ENCODE assay signal across 12 cellular contexts in the genomic region with DNA sequence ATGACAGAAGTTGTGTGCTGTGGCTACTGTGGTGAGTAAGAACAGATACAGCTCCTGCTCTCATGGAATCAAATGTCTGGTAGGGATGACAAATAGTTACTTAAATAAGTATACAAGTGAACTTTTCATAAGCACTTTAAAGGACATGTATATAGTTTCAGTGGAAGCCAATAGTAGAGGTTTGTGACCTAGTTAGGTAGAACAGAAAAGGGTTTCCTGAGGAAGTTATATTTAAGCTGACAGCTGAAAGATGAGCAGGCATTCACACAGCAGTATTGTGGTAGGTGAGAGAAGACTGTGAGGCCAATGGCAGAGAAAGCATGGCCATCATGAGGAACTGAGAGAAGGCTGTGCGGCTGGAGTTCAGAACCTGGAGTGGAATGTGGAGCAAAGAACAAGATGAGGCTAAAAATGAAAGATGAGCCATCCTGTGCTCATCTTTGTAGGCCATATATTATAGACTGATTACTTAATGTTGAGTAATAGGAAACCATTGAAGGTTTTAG. TPM values are rescaled to one million over a fixed set of nuclear protein-coding genes. Genes with fewer than 3 reads are reported as not detected.
DNase-seq lines count a peak whose midpoint lies in the region; ATAC-seq, FAIRE-seq and TF ChIP-seq lines count a peak whose summit lies in the region.
"Had no signal": no experiment of that assay in that cellular context is flagged by ENCODE, and none has a peak within 500 bp of the region (broad histone marks: within the 10 kb centered on the region; RNA-seq: fewer than 3 reads in every experiment).

No MANE protein-coding gene starts in this region.

- H3K9me3 ChIP-seq in BLaER1 (no peaks in the 10 kb centered on the region), SK-N-SH (no peaks in the 10 kb centered on the region), heart right ventricle (peaks cover 0 to 2% (median 0%) of the 10 kb centered on the region in 11 donors)
- H3K9me3 ChIP-seq in naive thymus-derived CD4-positive, alpha-beta T cell (ENCODE audit: control insufficient read depth in 2 of 3, low read length in 3 of 3) = no peaks in the 10 kb centered on the region

- H3K27me3 Mint-ChIP-seq in naive thymus-derived CD4-positive, alpha-beta T cell = no peaks in the 10 kb centered on the region
- H3K27me3 Mint-ChIP-seq: dendritic cell treated with granulocyte-macrophage colony-stimulating factor and Interleukin-4, amounts not matched to agents 40 ng/mL and 50 ng/mL, for 4 days had no signal

- H3F3A ChIP-seq in SK-N-SH (replicated peaks; ENCODE audit: insufficient read depth) = no peaks in the 10 kb centered on the region

- peaks cover 0 to 18% (median 5%) of the 10 kb centered on the region in 5 donors for H3K36me3 Mint-ChIP-seq in naive thymus-derived CD4-positive, alpha-beta T cell

- DNase-seq in GM19239 (ENCODE audit: insufficient read length, low spot score) (no peak), SK-N-SH (no peak), heart right ventricle (no peak), DMS79 treated with DMSO at 0.1 percent for 48 hours (lab: John Stamatoyannopoulos, UW) (no peak), coronary artery (ENCODE audit: low spot score) (no peak)
- no peak for DNase-seq in naive thymus-derived CD4-positive, alpha-beta T cell
- DNase-seq: AML-193, T-helper 9 cell had no signal

- H3K4me2 ChIP-seq in BLaER1 (peak overlapping the region; percentile 37), SK-N-SH (0 out of 2 replicates have a peak overlapping the region, but pooled peaks have one; percentile 34)

- peak; percentile 90 for FAIRE-seq in GM19239 (lab: Jason Lieb, UNC)

- CTCF ChIA-PET in SK-N-SH (lab: Yijun Ruan, JAX) = interaction anchor here (1.0 kb wide), 1 partner anchor 9 kb away, joined by 3 read pairs; no protein-coding TSS in a partner anchor
- CTCF ChIA-PET in naive thymus-derived CD4-positive, alpha-beta T cell (lab: Charles Lee) = no interaction called here

- TF ChIP-seq RAD21 in SK-N-SH (IDR thresholded peaks at IDR 0.05; ENCODE audit: low read length) = no peak

- POLR2A ChIA-PET in SK-N-SH (lab: Yijun Ruan, JAX) = interaction anchor here (1.4 kb wide), 1 partner anchor 15 kb away, joined by 3 read pairs; a partner anchor contains a TSS
- POLR2A ChIA-PET in naive thymus-derived CD4-positive, alpha-beta T cell (lab: Charles Lee) = no interaction called here

- H3K9ac ChIP-seq in BLaER1 (no peak overlapping the region), SK-N-SH (no peak overlapping the region)

- intact Hi-C loops in naive thymus-derived CD4-positive, alpha-beta T cell (cut with micrococcal nuclease) = no loop called here
- intact Hi-C loops in heart right ventricle (cut with DNase I) = no loop called here

- WGBS in SK-N-SH (ENCODE audit: low lambda C conversion rate) = 63% methylated on average over 1 of the region's 1 CpG
- 93 to 95% methylated on average over 1 of the region's 1 CpG for WGBS in heart right ventricle, 2 donors

- H3K79me2 ChIP-seq in SK-N-SH (ENCODE audit: insufficient read depth) = no peaks in the 10 kb centered on the region

- no peak overlapping the region for H2AFZ ChIP-seq in SK-N-SH (ENCODE audit: low read depth)

- H4K20me1 ChIP-seq in BLaER1 (no peaks in the 10 kb centered on the region; the same call in 1 of the 2 replicates), SK-N-SH (ENCODE audit: insufficient read depth) (no peaks in the 10 kb centered on the region)

- H3K4me3 Mint-ChIP-seq in naive thymus-derived CD4-positive, alpha-beta T cell = no peak overlapping the region
- H3K4me3 Mint-ChIP-seq: dendritic cell treated with granulocyte-macrophage colony-stimulating factor and Interleukin-4, amounts not matched to agents 40 ng/mL and 50 ng/mL, for 4 days; mesothelial cell of epicardium had no signal

- H3K4me1 ChIP-seq in BLaER1 (peaks cover 10% of the 10 kb centered on the region), SK-N-SH (ENCODE audit: control insufficient read depth in 1 of 2, insufficient read depth in 2 of 2, low read depth in 1 of 2, low read length in 1 of 2) (no peaks in the 10 kb centered on the region; a peak in 2 of 4 replicates), heart right ventricle (peaks cover 0 to 5% (median 0%) of the 10 kb centered on the region in 9 donors)
- no peaks in the 10 kb centered on the region for H3K4me1 ChIP-seq in naive thymus-derived CD4-positive, alpha-beta T cell (ENCODE audit: control insufficient read depth in 2 of 2, insufficient read depth in 2 of 2, low read length in 2 of 2)

- peaks cover 0 to 6% (median 0%) of the 10 kb centered on the region in 11 donors for H3K9me3 Mint-ChIP-seq in naive thymus-derived CD4-positive, alpha-beta T cell
- H3K9me3 Mint-ChIP-seq: mesothelial cell of epicardium had no signal

- H3K27me3 ChIP-seq in BLaER1 (no peaks in the 10 kb centered on the region), SK-N-SH (ENCODE audit: insufficient read depth) (no peaks in the 10 kb centered on the region), heart right ventricle (no peaks in the 10 kb centered on the region)
- no peaks in the 10 kb centered on the region for H3K27me3 ChIP-seq in naive thymus-derived CD4-positive, alpha-beta T cell (ENCODE audit: control insufficient read depth in 2 of 2, insufficient read depth in 2 of 2, low read length in 2 of 2)

- no peak for TF ChIP-seq EP300 in SK-N-SH (IDR thresholded peaks at IDR 0.05; ENCODE audit: borderline replicate concordance in 1 of 2, low read depth in 1 of 2, low read length in 1 of 2)

- no peak for TF ChIP-seq CTCF in SK-N-SH (IDR thresholded peaks at IDR 0.05)
- TF ChIP-seq CTCF in heart right ventricle (IDR thresholded peaks at IDR 0.05) = no peak
- no peak for TF ChIP-seq CTCF in coronary artery (IDR thresholded peaks at IDR 0.05)

- ATAC-seq in HG03025 (IDR thresholded peaks at IDR 0.05; ENCODE audit: low FRiP score, unreplicated experiment) = peak; percentile 90
- no peak for ATAC-seq in naive thymus-derived CD4-positive, alpha-beta T cell
- ATAC-seq in heart right ventricle = no peak

- peaks cover 5 to 24% (median 14%) of the 10 kb centered on the region in 7 donors for H3K4me1 Mint-ChIP-seq in naive thymus-derived CD4-positive, alpha-beta T cell
- H3K4me1 Mint-ChIP-seq: mesothelial cell of epicardium had no signal

- H3K27ac ChIP-seq in BLaER1 (no peak overlapping the region), SK-N-SH (ENCODE audit: low read depth in 2 of 2, low read length in 1 of 2) (peak overlapping the region in 1 of 2 experiments; percentile 32; a peak in 2 of 4 replicates), heart right ventricle (no peak overlapping the region), coronary artery (no peak overlapping the region)
- no peak overlapping the region for H3K27ac ChIP-seq in naive thymus-derived CD4-positive, alpha-beta T cell (ENCODE audit: low read depth, low read length)

- no peaks in the 10 kb centered on the region for H3K36me3 ChIP-seq in BLaER1
- H3K36me3 ChIP-seq in SK-N-SH (replicated peaks in 1 of 2; ENCODE audit: control insufficient read depth in 1 of 2, insufficient read depth in 2 of 2, low read length in 1 of 2) = peaks cover 0 to 2% of the 10 kb centered on the region in 2 experiments
- H3K36me3 ChIP-seq in naive thymus-derived CD4-positive, alpha-beta T cell (ENCODE audit: control insufficient read depth in 2 of 3, insufficient read depth in 3 of 3, low read length in 3 of 3) = no peaks in the 10 kb centered on the region
- no peaks in the 10 kb centered on the region for H3K36me3 ChIP-seq in heart right ventricle

- H3K9me2 ChIP-seq in SK-N-SH = no peaks in the 10 kb centered on the region

- peak overlapping the region in 4 of 9 donors; percentile 0 to 63 (median 16) for H3K27ac Mint-ChIP-seq in naive thymus-derived CD4-positive, alpha-beta T cell
- H3K27ac Mint-ChIP-seq: dendritic cell treated with granulocyte-macrophage colony-stimulating factor and Interleukin-4, amounts not matched to agents 40 ng/mL and 50 ng/mL, for 4 days; mesothelial cell of epicardium had no signal

- H3K4me3 ChIP-seq in BLaER1 = no peak overlapping the region
- H3K4me3 ChIP-seq in SK-N-SH (ENCODE audit: low read depth in 2 of 2, low read length in 1 of 2) = no peak overlapping the region
- H3K4me3 ChIP-seq in naive thymus-derived CD4-positive, alpha-beta T cell (ENCODE audit: low read length) = no peak overlapping the region
- no peak overlapping the region for H3K4me3 ChIP-seq in heart right ventricle
- H3K4me3 ChIP-seq in coronary artery = no peak overlapping the region

TF ChIP-seq in SK-N-SH, 30 proteins besides CTCF, POLR2A, EP300 and RAD21 (continues in another document):
- TF ChIP-seq, protein P1, sequence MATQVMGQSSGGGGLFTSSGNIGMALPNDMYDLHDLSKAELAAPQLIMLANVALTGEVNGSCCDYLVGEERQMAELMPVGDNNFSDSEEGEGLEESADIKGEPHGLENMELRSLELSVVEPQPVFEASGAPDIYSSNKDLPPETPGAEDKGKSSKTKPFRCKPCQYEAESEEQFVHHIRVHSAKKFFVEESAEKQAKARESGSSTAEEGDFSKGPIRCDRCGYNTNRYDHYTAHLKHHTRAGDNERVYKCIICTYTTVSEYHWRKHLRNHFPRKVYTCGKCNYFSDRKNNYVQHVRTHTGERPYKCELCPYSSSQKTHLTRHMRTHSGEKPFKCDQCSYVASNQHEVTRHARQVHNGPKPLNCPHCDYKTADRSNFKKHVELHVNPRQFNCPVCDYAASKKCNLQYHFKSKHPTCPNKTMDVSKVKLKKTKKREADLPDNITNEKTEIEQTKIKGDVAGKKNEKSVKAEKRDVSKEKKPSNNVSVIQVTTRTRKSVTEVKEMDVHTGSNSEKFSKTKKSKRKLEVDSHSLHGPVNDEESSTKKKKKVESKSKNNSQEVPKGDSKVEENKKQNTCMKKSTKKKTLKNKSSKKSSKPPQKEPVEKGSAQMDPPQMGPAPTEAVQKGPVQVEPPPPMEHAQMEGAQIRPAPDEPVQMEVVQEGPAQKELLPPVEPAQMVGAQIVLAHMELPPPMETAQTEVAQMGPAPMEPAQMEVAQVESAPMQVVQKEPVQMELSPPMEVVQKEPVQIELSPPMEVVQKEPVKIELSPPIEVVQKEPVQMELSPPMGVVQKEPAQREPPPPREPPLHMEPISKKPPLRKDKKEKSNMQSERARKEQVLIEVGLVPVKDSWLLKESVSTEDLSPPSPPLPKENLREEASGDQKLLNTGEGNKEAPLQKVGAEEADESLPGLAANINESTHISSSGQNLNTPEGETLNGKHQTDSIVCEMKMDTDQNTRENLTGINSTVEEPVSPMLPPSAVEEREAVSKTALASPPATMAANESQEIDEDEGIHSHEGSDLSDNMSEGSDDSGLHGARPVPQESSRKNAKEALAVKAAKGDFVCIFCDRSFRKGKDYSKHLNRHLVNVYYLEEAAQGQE (IDR thresholded peaks at IDR 0.05; ENCODE audit: low read depth, low read length) = no peak
- no peak for TF ChIP-seq GABPA (IDR thresholded peaks at IDR 0.05; ENCODE audit: low read depth)
- no peak for TF ChIP-seq EZH2phosphoT487 (IDR thresholded peaks at IDR 0.05; ENCODE audit: borderline replicate concordance, low read depth)

RNA-seq across cellular contexts. Expression of a gene that starts 15.4 kb away (rescaled TPM):
- polyA plus RNA-seq in SK-N-SH (2012; rRNA removed) (22.4 and 24.9 TPM in 2 replicates), heart right ventricle (10 to 100 TPM in 1 of 2 donors, 1 to 10 TPM in 1; 9.1 to 46.0 TPM)
- polyA plus RNA-seq in SK-N-SH (2012; cell fraction: cytosol; rRNA removed) = 22.6 and 27.3 TPM in 2 replicates
- polyA plus RNA-seq in SK-N-SH (2012; cell fraction: nucleus; rRNA removed) = 11.5 and 23.0 TPM in 2 replicates
- 10 to 100 TPM in 1 of 5 experiments, 1 to 10 TPM in 4; 4.6 to 10.7 (median 6.0) TPM for total RNA-seq in naive thymus-derived CD4-positive, alpha-beta T cell
- polyA plus RNA-seq in naive thymus-derived CD4-positive, alpha-beta T cell = 1 to 10 TPM; 3.2 to 5.6 TPM
- 10 to 100 TPM; 16.0 to 24.0 (median 20.1) TPM for total RNA-seq in heart right ventricle
